In the genomic region with DNA sequence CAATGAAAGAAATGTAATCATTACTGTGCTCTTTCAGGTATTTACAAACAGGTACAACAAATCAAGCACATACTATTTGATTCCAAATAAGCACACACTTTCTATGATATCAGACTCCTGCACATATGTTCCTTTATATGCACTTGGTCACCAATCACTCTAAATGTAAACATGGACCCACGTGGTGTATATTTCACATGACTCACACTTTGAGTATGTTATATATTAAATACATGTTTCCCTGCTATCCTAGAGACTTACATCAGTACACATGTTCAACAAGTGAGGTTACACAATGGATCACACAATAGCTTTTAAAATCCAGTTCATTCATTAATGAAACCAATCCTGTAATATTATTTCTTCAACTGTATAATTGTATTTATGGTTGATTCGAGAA, we compare ENCODE assay signal across 31 cellular contexts.
"Had no signal": no experiment of that assay in that cellular context is flagged by ENCODE, and none has a peak within 500 bp of the region (broad histone marks: within the 10 kb centered on the region; RNA-seq: fewer than 3 reads in every experiment).

No MANE protein-coding gene starts in this region.

- H3K27me3 Mint-ChIP-seq: activated CD4-positive, alpha-beta memory T cell treated with anti-CD3 and anti-CD28 coated beads, Interleukin-2, amount 10 ng/mL, durations not matched to agents 7 days and 5 days; activated CD8-positive, alpha-beta memory T cell treated with anti-CD3 and anti-CD28 coated beads, Interleukin-2, amount 10 ng/mL, durations not matched to agents 7 days and 5 days; activated naive CD4-positive, alpha-beta T cell treated with anti-CD3 and anti-CD28 coated beads, Interleukin-2, amount 50 U/mL, for 24 hours; activated naive CD8-positive, alpha-beta T cell treated with anti-CD3 and anti-CD28 coated beads, Interleukin-2, amount 10 ng/mL, durations not matched to agents 7 days and 5 days had no signal

- H3K4me3 ChIP-seq: ascending aorta, PC-9 had no signal

- FAIRE-seq: RCC 7860 had no signal

- H3K27ac ChIP-seq: ascending aorta, PC-9, RWPE1, WERI-Rb-1 had no signal

- H3K4me2 ChIP-seq: PC-9 had no signal

- H3K27me3 ChIP-seq: ascending aorta had no signal

- H3K36me3 Mint-ChIP-seq: activated CD8-positive, alpha-beta memory T cell treated with anti-CD3 and anti-CD28 coated beads, Interleukin-2, amount 10 ng/mL, durations not matched to agents 7 days and 5 days; activated naive CD4-positive, alpha-beta T cell treated with anti-CD3 and anti-CD28 coated beads, Interleukin-2, amount 50 U/mL, for 24 hours; activated naive CD8-positive, alpha-beta T cell treated with anti-CD3 and anti-CD28 coated beads, Interleukin-2, amount 10 ng/mL, durations not matched to agents 7 days and 5 days had no signal

- H2AFZ ChIP-seq: PC-9 had no signal

- H3K4me3 Mint-ChIP-seq: activated CD4-positive, alpha-beta memory T cell treated with anti-CD3 and anti-CD28 coated beads, Interleukin-2, amount 10 ng/mL, durations not matched to agents 7 days and 5 days; activated CD8-positive, alpha-beta memory T cell treated with anti-CD3 and anti-CD28 coated beads, Interleukin-2, amount 10 ng/mL, durations not matched to agents 7 days and 5 days; activated naive CD4-positive, alpha-beta T cell treated with anti-CD3 and anti-CD28 coated beads, Interleukin-2, amount 50 U/mL, for 24 hours; activated naive CD8-positive, alpha-beta T cell treated with anti-CD3 and anti-CD28 coated beads, Interleukin-2, amount 10 ng/mL, durations not matched to agents 7 days and 5 days had no signal

- H3K4me1 Mint-ChIP-seq: activated CD4-positive, alpha-beta memory T cell treated with anti-CD3 and anti-CD28 coated beads, Interleukin-2, amount 10 ng/mL, durations not matched to agents 7 days and 5 days; activated CD8-positive, alpha-beta memory T cell treated with anti-CD3 and anti-CD28 coated beads, Interleukin-2, amount 10 ng/mL, durations not matched to agents 7 days and 5 days; activated naive CD4-positive, alpha-beta T cell treated with anti-CD3 and anti-CD28 coated beads, Interleukin-2, amount 50 U/mL, for 24 hours; activated naive CD8-positive, alpha-beta T cell treated with anti-CD3 and anti-CD28 coated beads, Interleukin-2, amount 10 ng/mL, durations not matched to agents 7 days and 5 days had no signal

- H3K9me3 ChIP-seq: ascending aorta had no signal

- H3K36me3 ChIP-seq: ascending aorta, WERI-Rb-1 had no signal

- DNase-seq: activated CD4-positive, alpha-beta memory T cell treated with anti-CD3 and anti-CD28 coated beads, Interleukin-2, amount 10 ng/mL, durations not matched to agents 7 days and 5 days; activated CD4-positive, alpha-beta T cell treated with anti-CD3 and anti-CD28 coated beads for 1 hour; activated CD4-positive, alpha-beta T cell treated with anti-CD3 and anti-CD28 coated beads for 48 hours; activated CD4-positive, CD25-positive, alpha-beta regulatory T cell; activated CD8-positive, alpha-beta memory T cell treated with anti-CD3 and anti-CD28 coated beads for 24 hours; activated CD8-positive, alpha-beta memory T cell treated with anti-CD3 and anti-CD28 coated beads, Interleukin-2, amount 10 ng/mL, durations not matched to agents 7 days and 5 days; activated CD8-positive, alpha-beta memory T cell treated with anti-CD3 and anti-CD28 coated beads, Interleukin-2, amount 50 U/mL, for 48 hours; activated effector memory CD4-positive, alpha-beta T cell treated with Interleukin-2 at 50 U/mL for 16 hours; activated naive CD4-positive, alpha-beta T cell treated with Interleukin-2 at 50 U/mL for 16 hours; activated naive CD8-positive, alpha-beta T cell treated with anti-CD3 and anti-CD28 coated beads, Interleukin-2, amount 10 ng/mL, durations not matched to agents 7 days and 5 days; activated T-cell treated with anti-CD3 and anti-CD28 coated beads, Interleukin-2, amount 50 U/mL, for 48 hours; amygdala; Karpas-422; MV-4-11; NCI-H1092; NCI-H1436 treated with DMSO at 0.1 percent for 48 hours; NCI-H1694 treated with DMSO at 0.1 percent for 48 hours; NCI-H2029; NCI-H510A; NCI-H526; NCI-H748 treated with DMSO at 0.1 percent for 48 hours; NK-92 treated with Interleukin-12 subunit alpha and Interleukin-12 subunit beta, amount 100 ng/mL, for 24 hours; PC-9; Right ventricle myocardium superior; SW 1271; T1000; WERI-Rb-1 had no signal

- H3K4me1 ChIP-seq: ascending aorta had no signal

- H3K27ac Mint-ChIP-seq: activated CD4-positive, alpha-beta memory T cell treated with anti-CD3 and anti-CD28 coated beads, Interleukin-2, amount 10 ng/mL, durations not matched to agents 7 days and 5 days; activated CD8-positive, alpha-beta memory T cell treated with anti-CD3 and anti-CD28 coated beads, Interleukin-2, amount 10 ng/mL, durations not matched to agents 7 days and 5 days; activated naive CD4-positive, alpha-beta T cell treated with anti-CD3 and anti-CD28 coated beads, Interleukin-2, amount 50 U/mL, for 24 hours; activated naive CD8-positive, alpha-beta T cell treated with anti-CD3 and anti-CD28 coated beads, Interleukin-2, amount 10 ng/mL, durations not matched to agents 7 days and 5 days had no signal
